13 cellular contexts compared by ENCODE assay signal in genomic region chr6:159097256-159097655, GRCh38. TPM values are rescaled to one million over a fixed set of nuclear protein-coding genes. Genes with fewer than 3 reads are reported as not detected.
DNase-seq lines count a peak whose midpoint lies in the region; ATAC-seq and TF ChIP-seq lines count a peak whose summit lies in the region.
"Had no signal": no experiment of that assay in that cellular context is flagged by ENCODE, and none has a peak within 500 bp of the region (broad histone marks: within the 10 kb centered on the region; RNA-seq: fewer than 3 reads in every experiment).

No MANE protein-coding gene starts in this region.

- CTCF ChIA-PET in activated CD4-positive, alpha-beta memory T cell treated with anti-CD3 and anti-CD28 coated beads for 36 hours (lab: Charles Lee) = interaction anchor here (18.1 kb wide), 1 partner anchor 56 kb away, joined by 370 read pairs; the partner anchor contains the start of gene TAGAP
- CTCF ChIA-PET in activated CD4-positive, alpha-beta memory T cell treated with anti-CD3 and anti-CD28 coated beads, Interleukin-2, amount 10 ng/mL, durations not matched to agents 7 days and 5 days (lab: Charles Lee) = interaction anchor here (1.0 to 2.6 kb wide), 3 partner anchors 13 to 87 kb away, joined by 3 to 13 read pairs (median 4); no protein-coding TSS in a partner anchor

- no peak for TF ChIP-seq CTCF in natural killer cell (IDR thresholded peaks at IDR 0.05)

- H3K4me3 Mint-ChIP-seq in activated CD4-positive, alpha-beta memory T cell treated with anti-CD3 and anti-CD28 coated beads for 36 hours = peak overlapping the region; percentile 13
- no peak overlapping the region for H3K4me3 Mint-ChIP-seq in activated CD4-positive, alpha-beta memory T cell treated with anti-CD3 and anti-CD28 coated beads, Interleukin-2, amount 10 ng/mL, durations not matched to agents 7 days and 5 days
- no peak overlapping the region for H3K4me3 Mint-ChIP-seq in natural killer cell
- no peak overlapping the region for H3K4me3 Mint-ChIP-seq in stimulated activated memory B cell treated with anti-CD40 and anti-IgM and Interleukin-4, amounts not matched to agents 10 μg/mL and 1 μg/mL and 100 μg/mL, for 72 hours

- H3K4me1 Mint-ChIP-seq in activated CD4-positive, alpha-beta memory T cell treated with anti-CD3 and anti-CD28 coated beads for 36 hours (ENCODE audit: low read depth) = peaks cover 75% of the 10 kb centered on the region
- H3K4me1 Mint-ChIP-seq in activated CD4-positive, alpha-beta memory T cell treated with anti-CD3 and anti-CD28 coated beads, Interleukin-2, amount 10 ng/mL, durations not matched to agents 7 days and 5 days = peaks cover 52% of the 10 kb centered on the region
- H3K4me1 Mint-ChIP-seq in natural killer cell = peaks cover 24 to 25% of the 10 kb centered on the region in 2 donors
- peaks cover 82% of the 10 kb centered on the region for H3K4me1 Mint-ChIP-seq in stimulated activated memory B cell treated with anti-CD40 and anti-IgM and Interleukin-4, amounts not matched to agents 10 μg/mL and 1 μg/mL and 100 μg/mL, for 72 hours

- H3K27ac Mint-ChIP-seq in activated CD4-positive, alpha-beta memory T cell treated with anti-CD3 and anti-CD28 coated beads for 36 hours = peak overlapping the region; percentile 87
- no peak overlapping the region for H3K27ac Mint-ChIP-seq in activated CD4-positive, alpha-beta memory T cell treated with anti-CD3 and anti-CD28 coated beads, Interleukin-2, amount 10 ng/mL, durations not matched to agents 7 days and 5 days
- H3K27ac Mint-ChIP-seq in natural killer cell = peak overlapping the region in 1 of 2 donors; percentile 94
- peak overlapping the region; percentile 92 for H3K27ac Mint-ChIP-seq in stimulated activated memory B cell treated with anti-CD40 and anti-IgM and Interleukin-4, amounts not matched to agents 10 μg/mL and 1 μg/mL and 100 μg/mL, for 72 hours

- no peaks in the 10 kb centered on the region for H3K27me3 Mint-ChIP-seq in activated CD4-positive, alpha-beta memory T cell treated with anti-CD3 and anti-CD28 coated beads for 36 hours
- H3K27me3 Mint-ChIP-seq in activated CD4-positive, alpha-beta memory T cell treated with anti-CD3 and anti-CD28 coated beads, Interleukin-2, amount 10 ng/mL, durations not matched to agents 7 days and 5 days = no peaks in the 10 kb centered on the region
- no peaks in the 10 kb centered on the region for H3K27me3 Mint-ChIP-seq in natural killer cell (ENCODE audit: low read depth in 2 of 2)
- no peaks in the 10 kb centered on the region for H3K27me3 Mint-ChIP-seq in stimulated activated memory B cell treated with anti-CD40 and anti-IgM and Interleukin-4, amounts not matched to agents 10 μg/mL and 1 μg/mL and 100 μg/mL, for 72 hours

- intact Hi-C loops in activated CD4-positive, alpha-beta memory T cell treated with anti-CD3 and anti-CD28 coated beads for 36 hours (cut with micrococcal nuclease) = loop anchor here (1.0 to 5.0 kb wide), 4 partner anchors 16 to 450 kb away; no protein-coding TSS in a partner anchor
- intact Hi-C loops in natural killer cell (cut with micrococcal nuclease) = no loop called here

- ATAC-seq in natural killer cell = no peak
- ATAC-seq in stimulated activated memory B cell treated with anti-CD40 and anti-IgM and Interleukin-4, amounts not matched to agents 10 μg/mL and 1 μg/mL and 100 μg/mL, for 72 hours = no peak
- no peak for ATAC-seq in HG03280 (IDR thresholded peaks at IDR 0.05; ENCODE audit: unreplicated experiment)
- ATAC-seq: mucosa of descending colon, Right ventricle myocardium inferior had no signal

- peak; percentile 80 for DNase-seq in activated CD4-positive, alpha-beta memory T cell treated with anti-CD3 and anti-CD28 coated beads for 36 hours
- DNase-seq in activated CD4-positive, alpha-beta memory T cell treated with anti-CD3 and anti-CD28 coated beads, Interleukin-2, amount 10 ng/mL, durations not matched to agents 7 days and 5 days = no peak
- peak; percentile 52 for DNase-seq in activated T-cell treated with anti-CD3 and anti-CD28 coated beads for 48 hours (ENCODE audit: low read depth)
- peak; percentile 14 for DNase-seq in natural killer cell
- no peak for DNase-seq in NCI-H748 treated with DMSO at 0.1 percent for 48 hours (lab: John Stamatoyannopoulos, UW)
- no peak for DNase-seq in NCI-H1105 treated with DMSO at 0.1 percent for 48 hours (lab: John Stamatoyannopoulos, UW)
- DNase-seq: mucosa of descending colon, NCI-H187 had no signal

- no peaks in the 10 kb centered on the region for H3K36me3 Mint-ChIP-seq in activated CD4-positive, alpha-beta memory T cell treated with anti-CD3 and anti-CD28 coated beads for 36 hours
- H3K36me3 Mint-ChIP-seq in activated CD4-positive, alpha-beta memory T cell treated with anti-CD3 and anti-CD28 coated beads, Interleukin-2, amount 10 ng/mL, durations not matched to agents 7 days and 5 days (ENCODE audit: low read depth) = peaks cover 2% of the 10 kb centered on the region
- no peaks in the 10 kb centered on the region for H3K36me3 Mint-ChIP-seq in natural killer cell
- no peaks in the 10 kb centered on the region for H3K36me3 Mint-ChIP-seq in stimulated activated memory B cell treated with anti-CD40 and anti-IgM and Interleukin-4, amounts not matched to agents 10 μg/mL and 1 μg/mL and 100 μg/mL, for 72 hours

- H3K9me3 Mint-ChIP-seq in activated CD4-positive, alpha-beta memory T cell treated with anti-CD3 and anti-CD28 coated beads for 36 hours = no peaks in the 10 kb centered on the region
- H3K9me3 Mint-ChIP-seq in activated CD4-positive, alpha-beta memory T cell treated with anti-CD3 and anti-CD28 coated beads, Interleukin-2, amount 10 ng/mL, durations not matched to agents 7 days and 5 days = no peaks in the 10 kb centered on the region
- no peaks in the 10 kb centered on the region for H3K9me3 Mint-ChIP-seq in natural killer cell
- no peaks in the 10 kb centered on the region for H3K9me3 Mint-ChIP-seq in stimulated activated memory B cell treated with anti-CD40 and anti-IgM and Interleukin-4, amounts not matched to agents 10 μg/mL and 1 μg/mL and 100 μg/mL, for 72 hours

- POLR2A ChIA-PET in activated CD4-positive, alpha-beta memory T cell treated with anti-CD3 and anti-CD28 coated beads for 36 hours (lab: Charles Lee) = interaction anchor here (0.6 to 2.6 kb wide), 6 partner anchors 9 to 98 kb away, joined by 3 to 14 read pairs (median 8); partner anchors contain the start of genes RSPH3 and TAGAP
- POLR2A ChIA-PET in activated CD4-positive, alpha-beta memory T cell treated with anti-CD3 and anti-CD28 coated beads, Interleukin-2, amount 10 ng/mL, durations not matched to agents 7 days and 5 days (lab: Charles Lee) = interaction anchor here (1.9 to 5.3 kb wide), 3 partner anchors 35 to 54 kb away, joined by 7 to 51 read pairs (median 35); partner anchors contain the start of gene TAGAP

RNA-seq across cellular contexts. Expression of gene TAGAP, which starts 52.5 kb away (rescaled TPM):
- total RNA-seq in activated CD4-positive, alpha-beta memory T cell treated with anti-CD3 and anti-CD28 coated beads for 36 hours = 10 to 100 TPM; 40.1 to 41.6 TPM
- 10 to 100 TPM; 52.0 to 53.2 TPM for total RNA-seq in activated CD4-positive, alpha-beta memory T cell treated with anti-CD3 and anti-CD28 coated beads, Interleukin-2, amount 10 ng/mL, durations not matched to agents 7 days and 5 days
- total RNA-seq in natural killer cell = 100 to 1,000 TPM; 139 to 291 (median 178) TPM
- total RNA-seq: fibroblast of villous mesenchyme, pulmonary artery endothelial cell had no signal

Comparison
In these comparisons a context has a peak if more than half of its experiments do, and no peak if none do; other contexts are left out.
1. DNase-seq: peak in activated CD4-positive, alpha-beta memory T cell treated with anti-CD3 and anti-CD28 coated beads for 36 hours (single experiment), activated T-cell treated with anti-CD3 and anti-CD28 coated beads for 48 hours (single experiment) and natural killer cell (single experiment); none in activated CD4-positive, alpha-beta memory T cell treated with anti-CD3 and anti-CD28 coated beads, Interleukin-2, amount 10 ng/mL, durations not matched to agents 7 days and 5 days (single experiment), NCI-H748 treated with DMSO at 0.1 percent for 48 hours (single experiment) and NCI-H1105 treated with DMSO at 0.1 percent for 48 hours (single experiment).